Comparison of ENCODE assay signal across 8 cellular contexts in genomic region chr10:6140965-6141295, GRCh38. TPM values are rescaled to one million over a fixed set of nuclear protein-coding genes. Genes with fewer than 3 reads are reported as not detected.
DNase-seq lines count a peak whose midpoint lies in the region; ATAC-seq and TF ChIP-seq lines count a peak whose summit lies in the region.

No MANE protein-coding gene starts in this region.

- peak overlapping the region; percentile 94 for H3K4me3 Mint-ChIP-seq in T-helper 17 cell

- no peaks in the 10 kb centered on the region; the same call in 1 of the 2 replicates for H3K9me3 ChIP-seq in AG04450 (ENCODE audit: control insufficient read depth, insufficient read depth, low read length)
- H3K9me3 ChIP-seq in T-helper 17 cell (ENCODE audit: control insufficient read depth, low read length, poor library complexity, severe bottlenecking): no peaks in the 10 kb centered on the region
- no peaks in the 10 kb centered on the region for H3K9me3 ChIP-seq in right lobe of liver
- H3K9me3 ChIP-seq in ovary: no peaks in the 10 kb centered on the region

- TF ChIP-seq CTCF in AG04450 (IDR thresholded peaks at IDR 0.05; ENCODE audit: low read depth, low read length): no peak
- no peak for TF ChIP-seq CTCF in right lobe of liver (IDR thresholded peaks at IDR 0.05)
- no peak for TF ChIP-seq CTCF in ovary (IDR thresholded peaks at IDR 0.05)

- POLR2A ChIA-PET in AG04450 (lab: Yijun Ruan, JAX): no interaction called here

- WGBS in right lobe of liver (ENCODE audit: insufficient coverage, low coverage, low lambda C conversion rate, missing lambda C conversion rate): 64% methylated on average over 5 of the region's 8 CpGs
- 86 to 92% (median 86%) methylated on average over 8 of the region's 8 CpGs for WGBS in ovary, 3 donors

- intact Hi-C loops in right lobe of liver (cut with DNase I): no loop called here
- intact Hi-C loops in ovary (cut with DNase I): loop anchor here in 1 of 4 donors (10.0 kb wide), 1 partner anchor 64 kb away; the partner anchor contains the start of gene PFKFB3

- H3K27me3 ChIP-seq in AG04450 (ENCODE audit: control insufficient read depth, insufficient read depth, low read length) (no peaks in the 10 kb centered on the region), right lobe of liver (no peaks in the 10 kb centered on the region), ovary (no peaks in the 10 kb centered on the region)

- H3K4me1 ChIP-seq in right lobe of liver: peaks cover 0 to 3% (median 0%) of the 10 kb centered on the region in 4 donors
- peaks cover 6% of the 10 kb centered on the region for H3K4me1 ChIP-seq in ovary (ENCODE audit: insufficient read depth)

- no peaks in the 10 kb centered on the region for H3K27me3 Mint-ChIP-seq in T-helper 17 cell

- H3K36me3 ChIP-seq in right lobe of liver (no peaks in the 10 kb centered on the region), ovary (no peaks in the 10 kb centered on the region)

- no peaks in the 10 kb centered on the region for H3K36me3 Mint-ChIP-seq in T-helper 17 cell (ENCODE audit: low read depth)

- no peak for TF ChIP-seq POLR2A in right lobe of liver (IDR thresholded peaks at IDR 0.05)
- no peak for TF ChIP-seq POLR2A in ovary (IDR thresholded peaks at IDR 0.05)

- no peak for TF ChIP-seq EP300 in ovary (IDR thresholded peaks at IDR 0.05)

- peak; percentile 4 for ATAC-seq in GM19395 (IDR thresholded peaks at IDR 0.05; ENCODE audit: unreplicated experiment)
- ATAC-seq in T-helper 17 cell: no peak
- ATAC-seq in right lobe of liver: no peak

- H3K27ac ChIP-seq in AG04450 (ENCODE audit: low read depth, low read length): peak overlapping the region; percentile 90
- no peak overlapping the region for H3K27ac ChIP-seq in right lobe of liver
- H3K27ac ChIP-seq in ovary: no peak overlapping the region

- DNase-seq in AG04450 (ENCODE audit: low read depth, low spot score) (no peak), T-helper 17 cell (no peak), right lobe of liver (no peak), ovary (no peak), AG08396 (ENCODE audit: low spot score) (no peak), NCI-H82 (lab: John Stamatoyannopoulos, UW) (no peak), DMS 273 treated with DMSO at 0.1 percent for 48 hours (lab: John Stamatoyannopoulos, UW) (no peak)

- CTCF ChIA-PET in AG04450 (lab: Charles Lee): interaction anchor here (1.1 kb wide), 1 partner anchor 11 kb away, joined by 3 read pairs; no protein-coding TSS in a partner anchor

- peak overlapping the region; percentile 97 for H3K27ac Mint-ChIP-seq in T-helper 17 cell

- H3K4me1 Mint-ChIP-seq in T-helper 17 cell: peaks cover 57% of the 10 kb centered on the region

- peak overlapping the region; percentile 60 for H3K4me3 ChIP-seq in AG04450 (ENCODE audit: low read depth, low read length)
- peak overlapping the region; percentile 0 to 29 (median 19) for H3K4me3 ChIP-seq in right lobe of liver
- no peak overlapping the region for H3K4me3 ChIP-seq in ovary

RNA-seq across cellular contexts. Expression of gene RBM17, which starts 52.1 kb away (rescaled TPM):
- polyA plus RNA-seq in AG04450 (2011; rRNA removed) (38.9 and 45.0 TPM in 2 replicates), ovary (10 to 100 TPM; 62.1 to 94.4 TPM)
- polyA minus RNA-seq in AG04450 (2011; rRNA and poly(A)+ RNA removed): 19.6 and 20.0 TPM in 2 replicates
- total RNA-seq in T-helper 17 cell (100 to 1,000 TPM; 133 to 146 TPM), right lobe of liver (10 to 100 TPM; 11.9 to 40.6 (median 28.1) TPM), ovary (10 to 100 TPM; 56.2 to 89.7 (median 70.3) TPM)
